ENCODE assay signal across 8 cellular contexts in the genomic region with DNA sequence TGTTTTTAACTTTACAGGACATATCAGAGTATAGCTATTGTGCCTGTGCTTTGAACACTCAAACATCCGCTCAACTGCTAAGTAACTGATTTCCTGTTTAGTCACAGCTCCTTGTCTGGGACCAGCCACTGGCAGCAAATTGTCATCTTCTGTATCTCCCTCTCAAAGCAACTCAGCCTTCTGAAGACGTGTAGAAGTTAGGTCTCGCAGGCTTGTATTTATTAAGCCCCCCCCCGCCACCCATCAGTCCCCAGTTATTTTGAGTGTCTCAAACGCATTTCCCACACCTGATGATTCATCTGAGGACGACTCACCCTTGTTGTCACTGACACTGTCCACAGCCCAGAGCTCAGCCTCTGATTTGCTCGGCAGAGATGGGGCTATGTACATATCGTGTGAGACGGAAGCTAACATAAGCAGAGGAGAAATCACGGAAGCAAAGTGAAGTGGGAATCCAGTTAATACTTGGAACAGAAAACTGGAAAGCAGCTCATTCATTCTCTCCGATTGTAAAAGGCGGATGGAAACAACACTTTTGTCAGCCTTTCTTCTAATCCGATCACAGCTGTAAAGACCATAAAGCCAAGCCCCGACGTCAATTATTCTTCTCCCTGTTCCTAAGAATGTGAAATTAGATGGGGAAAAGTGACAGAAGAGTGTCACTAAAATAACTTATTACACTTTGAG.
A peak's percentile ranks its signal among the peaks of the same experiment; 100 is the strongest.
DNase-seq lines count a peak whose midpoint lies in the region; ATAC-seq and TF ChIP-seq lines count a peak whose summit lies in the region.

No MANE protein-coding gene starts in this region.

- intact Hi-C loops in thyroid gland (cut with DNase I): no loop called here

- WGBS in neuronal stem cell (ENCODE audit: extremely low coverage in 2 of 2, insufficient read length in 2 of 2, insufficient replicate concordance in 1 of 2), 2 donors: no CpG with 5 or more reads among the region's 15 CpGs
- WGBS in thyroid gland, 2 donors: 31 to 32% methylated on average over 15 of the region's 15 CpGs

- DNase-seq in AG10803 (ENCODE audit: low read depth): peak; percentile 78
- DNase-seq in KG1 (lab: John Stamatoyannopoulos, UW): peak; percentile 29
- peak; percentile 79 for DNase-seq in activated CD4-positive, alpha-beta T cell treated with anti-CD3 and anti-CD28 coated beads for 48 hours
- DNase-seq in effector memory CD4-positive, alpha-beta T cell: peak; percentile 58 to 83 (median 76)
- peak; percentile 41 for DNase-seq in neuronal stem cell (ENCODE audit: low spot score)
- DNase-seq in thyroid gland: peak; percentile 5 to 8
- no peak for DNase-seq in OCI-M2 (lab: John Stamatoyannopoulos, UW; ENCODE audit: unreplicated experiment)

- H2AFZ ChIP-seq in neuronal stem cell (ENCODE audit: low read length): peak overlapping the region; percentile 74

- no peak overlapping the region for H2BK15ac ChIP-seq in neuronal stem cell (ENCODE audit: low read length)

- TF ChIP-seq POLR2A in thyroid gland (IDR thresholded peaks at IDR 0.05): no peak

- H3K9me3 ChIP-seq in effector memory CD4-positive, alpha-beta T cell (ENCODE audit: control insufficient read depth, low read length): no peaks in the 10 kb centered on the region
- H3K9me3 ChIP-seq in neuronal stem cell (replicated peaks in 1 of 2; ENCODE audit: control insufficient read depth in 2 of 2, insufficient read depth in 1 of 2, low read depth in 1 of 2, low read length in 2 of 2): peaks cover 0 to 3% of the 10 kb centered on the region in 2 donors
- H3K9me3 ChIP-seq in thyroid gland: no peaks in the 10 kb centered on the region

- no peaks in the 10 kb centered on the region for H3K79me1 ChIP-seq in neuronal stem cell (ENCODE audit: low read depth, low read length)

- H3K4me3 ChIP-seq in AG10803 (ENCODE audit: low read length) (peak overlapping the region; percentile 39), neuronal stem cell (ENCODE audit: low read length in 2 of 2) (peak overlapping the region in 1 of 2 donors; percentile 40), thyroid gland (replicated peaks in 1 of 3) (no peak overlapping the region)
- peak overlapping the region; percentile 26 for H3K4me3 ChIP-seq in effector memory CD4-positive, alpha-beta T cell (ENCODE audit: insufficient read depth, low read depth, low read length, poor library complexity, severe bottlenecking)

- H3K4ac ChIP-seq in neuronal stem cell (ENCODE audit: low read length): no peak overlapping the region

- H3K9ac ChIP-seq in neuronal stem cell (ENCODE audit: low read depth, low read length, poor library complexity): no peak overlapping the region

- no peak overlapping the region for H3K23ac ChIP-seq in neuronal stem cell (ENCODE audit: low read depth, low read length, poor library complexity)

- no peak overlapping the region for H2BK12ac ChIP-seq in neuronal stem cell (ENCODE audit: low read length)

- no peak overlapping the region for H4K91ac ChIP-seq in neuronal stem cell (ENCODE audit: low read depth, low read length, poor library complexity)

- H2AK5ac ChIP-seq in neuronal stem cell (ENCODE audit: low read depth, low read length): no peak overlapping the region

- TF ChIP-seq CTCF in AG10803 (conservative IDR thresholded peaks at IDR 0.05; ENCODE audit: low read length): no peak
- TF ChIP-seq CTCF in thyroid gland (IDR thresholded peaks at IDR 0.05): no peak

- no peak for ATAC-seq in HG03097 (IDR thresholded peaks at IDR 0.05; ENCODE audit: low FRiP score, unreplicated experiment)

- no peak overlapping the region for H4K8ac ChIP-seq in neuronal stem cell (ENCODE audit: low read depth, low read length)

- H2BK5ac ChIP-seq in neuronal stem cell (ENCODE audit: low read length): no peak overlapping the region

- no peak overlapping the region for H3K14ac ChIP-seq in neuronal stem cell (ENCODE audit: low read length)

- H3K18ac ChIP-seq in neuronal stem cell (ENCODE audit: low read length): peak overlapping the region; percentile 83

- H3K4me2 ChIP-seq in neuronal stem cell (ENCODE audit: insufficient read depth, low read length, poor library complexity, severe bottlenecking): peak overlapping the region; percentile 36

- H3K27me3 ChIP-seq in effector memory CD4-positive, alpha-beta T cell (replicated peaks; ENCODE audit: control insufficient read depth, insufficient read depth, low read length, poor library complexity, severe bottlenecking): no peaks in the 10 kb centered on the region
- no peaks in the 10 kb centered on the region for H3K27me3 ChIP-seq in neuronal stem cell (ENCODE audit: control insufficient read depth in 3 of 3, insufficient read depth in 3 of 3, low read depth in 1 of 3, low read length in 3 of 3)
- no peaks in the 10 kb centered on the region for H3K27me3 ChIP-seq in thyroid gland

- no peaks in the 10 kb centered on the region for H3K36me3 ChIP-seq in effector memory CD4-positive, alpha-beta T cell (ENCODE audit: control insufficient read depth, insufficient read depth, low read length)
- no peaks in the 10 kb centered on the region for H3K36me3 ChIP-seq in neuronal stem cell (replicated peaks in 1 of 2; ENCODE audit: control insufficient read depth in 2 of 2, insufficient read depth in 2 of 2, low read length in 2 of 2)
- H3K36me3 ChIP-seq in thyroid gland: no peaks in the 10 kb centered on the region

- H3K27ac ChIP-seq in effector memory CD4-positive, alpha-beta T cell (ENCODE audit: insufficient read depth, low read length, poor library complexity, severe bottlenecking): peak overlapping the region; percentile 90
- peak overlapping the region; percentile 86 for H3K27ac ChIP-seq in neuronal stem cell (replicated peaks; ENCODE audit: low read length)
- peak overlapping the region in 2 of 3 donors; percentile 39 to 54 for H3K27ac ChIP-seq in thyroid gland

- H3K4me1 ChIP-seq in effector memory CD4-positive, alpha-beta T cell (ENCODE audit: control insufficient read depth, insufficient read depth, low read length, poor library complexity, severe bottlenecking): peaks cover 57% of the 10 kb centered on the region
- H3K4me1 ChIP-seq in neuronal stem cell (ENCODE audit: control insufficient read depth in 2 of 2, insufficient read depth in 1 of 2, low read depth in 1 of 2, low read length in 2 of 2) (peaks cover 16 to 21% of the 10 kb centered on the region in 2 donors), thyroid gland (peaks cover 0 to 31% of the 10 kb centered on the region in 2 donors)

- H2BK120ac ChIP-seq in neuronal stem cell (ENCODE audit: low read depth, low read length): no peak overlapping the region

Comparison
In these comparisons a context has a peak if more than half of its experiments do, and no peak if none do; other contexts are left out.
1. H3K4me3 ChIP-seq: peak in AG10803 (single experiment) and effector memory CD4-positive, alpha-beta T cell (single experiment); none in thyroid gland (0 of 3).
2. Peak in every context shown above with its lines, with median percentiles within 50 percentile points of each other: H3K27ac ChIP-seq.